Comparison of ENCODE assay signal across 5 cellular contexts in the genomic region with DNA sequence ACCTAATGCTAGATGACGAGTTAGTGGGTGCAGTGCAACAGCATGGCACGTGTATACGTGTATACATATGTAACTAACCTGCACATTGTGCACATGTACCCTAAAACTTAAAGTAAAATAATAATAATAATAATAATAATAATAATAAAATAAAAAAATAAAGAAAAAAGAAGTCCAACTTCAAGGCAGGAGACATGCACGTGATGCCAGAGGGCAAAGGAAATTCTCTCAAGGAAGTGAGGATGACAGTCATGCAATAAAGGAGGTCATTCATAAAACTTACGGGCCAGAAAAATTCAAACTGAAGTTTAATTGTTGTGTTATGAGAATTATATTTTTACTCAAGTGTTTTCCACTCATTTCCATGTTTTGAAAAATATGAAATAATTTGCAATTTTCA.
DNase-seq lines count a peak whose midpoint lies in the region; ATAC-seq and TF ChIP-seq lines count a peak whose summit lies in the region.
"Not testable (repeated sequence)": the region's sequence is repeated elsewhere in the genome, so short reads cannot be mapped to it uniquely, and the experiment has no call there.

No MANE protein-coding gene starts in this region.

- in situ Hi-C loops in SK-MEL-5 (cut with HindIII; ENCODE audit: low pct_unique_long_range_greater_than_20kb, low sequenced_read_pairs) = not testable (repeated sequence)

- not testable (repeated sequence) for H3K27ac Mint-ChIP-seq in WTC11

- not testable (repeated sequence) for H3K4me1 Mint-ChIP-seq in WTC11

- CTCF ChIA-PET in WTC11 (lab: Charles Lee) = not testable (repeated sequence)

- not testable (repeated sequence) for TF ChIP-seq CTCF in WTC11 (IDR thresholded peaks at IDR 0.05)

- DNase-seq in COLO829 (ENCODE audit: low spot score) (peak; percentile 15), SK-MEL-5 (ENCODE audit: low read depth, low spot score) (peak; percentile 15), epidermal melanocyte (ENCODE audit: insufficient read length, low spot score) (peak; percentile 17), foreskin melanocyte (peak; percentile 77)
- not testable (repeated sequence) for DNase-seq in WTC11 (ENCODE audit: low spot score)

- ATAC-seq in WTC11 = not testable (repeated sequence)

- POLR2A ChIA-PET in WTC11 (lab: Charles Lee) = not testable (repeated sequence)

- not testable (repeated sequence) for H3K9me3 Mint-ChIP-seq in WTC11

- not testable (repeated sequence) for H3K4me3 Mint-ChIP-seq in WTC11

- not testable (repeated sequence) for H3K36me3 Mint-ChIP-seq in WTC11

- H3K27me3 Mint-ChIP-seq in WTC11 (ENCODE audit: low read depth) = not testable (repeated sequence)

TF ChIP-seq in WTC11, 78 proteins besides CTCF, POLR2A, EP300 and RAD21:
- TF ChIP-seq HMGA2 (CRISPR knock-in tag; IDR thresholded peaks at IDR 0.05) = peak; percentile 79
